Comparison of ENCODE assay signal across 11 cellular contexts in the genomic region with DNA sequence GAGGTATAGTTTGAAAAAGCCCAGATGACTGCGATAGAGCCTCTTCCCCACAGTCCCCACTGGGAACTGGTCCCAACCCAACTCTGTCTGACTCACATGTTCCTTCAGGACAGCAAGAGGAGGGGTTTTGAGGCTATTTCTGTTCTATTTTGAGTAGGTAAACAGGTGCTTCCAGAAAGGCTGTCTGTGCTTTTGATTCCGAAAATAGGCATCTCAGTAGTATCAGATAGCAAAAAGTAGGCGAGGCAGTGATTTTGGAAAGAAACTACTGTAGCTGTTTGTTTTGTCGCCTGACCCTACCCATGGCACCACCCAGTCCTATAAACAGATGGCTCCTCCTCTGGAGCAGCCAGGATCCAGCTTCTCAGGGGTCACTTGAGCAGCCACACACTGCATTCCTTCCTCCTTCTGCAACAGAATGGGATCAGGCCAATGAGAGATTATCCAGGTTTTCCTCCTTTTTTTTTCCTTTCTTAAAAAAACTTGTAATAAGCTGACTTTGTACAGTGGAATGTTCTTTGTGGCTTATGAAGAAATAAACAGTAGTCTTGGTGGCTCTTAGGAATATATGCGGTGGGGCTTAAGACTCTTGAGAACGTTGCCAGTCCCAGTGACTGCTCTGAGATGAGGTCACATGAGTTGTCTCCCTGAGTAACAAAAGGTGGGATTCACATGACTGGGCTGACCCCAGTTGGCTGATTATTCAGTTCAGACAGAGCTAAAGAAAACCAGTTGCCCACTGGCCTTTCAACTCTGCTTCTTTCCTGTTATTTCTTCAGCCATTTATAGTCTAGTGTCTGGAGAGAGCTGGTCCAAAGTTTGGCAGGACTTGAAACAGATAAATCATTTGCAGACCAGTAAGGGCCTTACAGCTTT.
DNase-seq lines count a peak whose midpoint lies in the region; ATAC-seq and TF ChIP-seq lines count a peak whose summit lies in the region.
"Had no signal": no experiment of that assay in that cellular context is flagged by ENCODE, and none has a peak within 500 bp of the region (broad histone marks: within the 10 kb centered on the region; RNA-seq: fewer than 3 reads in every experiment).

No MANE protein-coding gene starts in this region.

- H3K27ac ChIP-seq in coronary artery (peak overlapping the region; percentile 56 to 87), lung (ENCODE audit: low read depth in 1 of 2, low read length in 1 of 2) (peak overlapping the region in 1 of 2 donors; percentile 82), uterus (peak overlapping the region; percentile 50 to 61)
- H3K27ac ChIP-seq: ovary had no signal

- 50 to 74% methylated on average over 6 of the region's 6 CpGs for WGBS in lung, 2 donors

- TF ChIP-seq CTCF in coronary artery (IDR thresholded peaks at IDR 0.05) (no peak), lung (IDR thresholded peaks at IDR 0.05; ENCODE audit: control extremely low read depth, extremely low read depth) (no peak), uterus (IDR thresholded peaks at IDR 0.05) (no peak)

- intact Hi-C loops in uterus (cut with DNase I; ENCODE audit: low total_unique reads), result no loop called here

- peak; percentile 76 for ATAC-seq in lung (ENCODE audit: insufficient read depth, low FRiP score)

- no peaks in the 10 kb centered on the region for H3K27me3 ChIP-seq in lung (ENCODE audit: control insufficient read depth, insufficient read depth)
- H3K27me3 ChIP-seq in uterus, result no peaks in the 10 kb centered on the region
- H3K27me3 ChIP-seq: esophagus squamous epithelium, ovary had no signal

- H3K36me3 ChIP-seq in lung (ENCODE audit: control insufficient read depth in 2 of 2, insufficient read depth in 2 of 2, low read length in 2 of 2) (no peaks in the 10 kb centered on the region), uterus (no peaks in the 10 kb centered on the region)
- H3K36me3 ChIP-seq: esophagus squamous epithelium, ovary had no signal

- H3K4me3 ChIP-seq in coronary artery (peak overlapping the region; percentile 28), lung (no peak overlapping the region), uterus (no peak overlapping the region)
- H3K4me3 ChIP-seq: esophagus squamous epithelium, ovary had no signal

- H3K9me3 ChIP-seq in lung (ENCODE audit: control insufficient read depth in 2 of 2, insufficient read depth in 1 of 2, low read length in 1 of 2), result no peaks in the 10 kb centered on the region
- no peaks in the 10 kb centered on the region for H3K9me3 ChIP-seq in uterus
- H3K9me3 ChIP-seq: esophagus squamous epithelium, ovary had no signal

- DNase-seq in LoVo (ENCODE audit: low spot score) (peak; percentile 17), coronary artery (ENCODE audit: low spot score) (no peak), lung (ENCODE audit: low spot score) (peak; percentile 43), uterus (peak; percentile 31), NOMO-1 treated with dmso at 0.1 percent for 144 hours (lab: John Stamatoyannopoulos, UW; ENCODE audit: unreplicated experiment) (no peak), NCI-H2196 treated with DMSO at 0.1 percent for 48 hours (lab: John Stamatoyannopoulos, UW; ENCODE audit: unreplicated experiment) (no peak)
- no peak for DNase-seq in stimulated activated naive CD4-positive, alpha-beta T cell (lab: John Stamatoyannopoulos, UW)
- DNase-seq: activated T-cell treated with anti-CD3 and anti-CD28 coated beads, Interleukin-2, amount 50 U/mL, for 1 hour; esophagus squamous epithelium; NCI-H187 treated with DMSO at 0.1 percent for 48 hours; ovary had no signal

- H3K4me1 ChIP-seq in lung (ENCODE audit: control insufficient read depth in 2 of 2, insufficient read depth in 2 of 2, low read length in 2 of 2) (peaks cover 0 to 6% of the 10 kb centered on the region in 2 donors), uterus (no peaks in the 10 kb centered on the region)

- TF ChIP-seq POLR2A in uterus (IDR thresholded peaks at IDR 0.05), result no peak

Comparison
In these comparisons a context has a peak if more than half of its experiments do, and no peak if none do; other contexts are left out.
1. DNase-seq: peak in LoVo (single experiment), lung (single experiment) and uterus (2 of 2); none in coronary artery (single experiment), NOMO-1 treated with dmso at 0.1 percent for 144 hours (single experiment), NCI-H2196 treated with DMSO at 0.1 percent for 48 hours (single experiment) and stimulated activated naive CD4-positive, alpha-beta T cell (0 of 6).